In the genomic region with DNA sequence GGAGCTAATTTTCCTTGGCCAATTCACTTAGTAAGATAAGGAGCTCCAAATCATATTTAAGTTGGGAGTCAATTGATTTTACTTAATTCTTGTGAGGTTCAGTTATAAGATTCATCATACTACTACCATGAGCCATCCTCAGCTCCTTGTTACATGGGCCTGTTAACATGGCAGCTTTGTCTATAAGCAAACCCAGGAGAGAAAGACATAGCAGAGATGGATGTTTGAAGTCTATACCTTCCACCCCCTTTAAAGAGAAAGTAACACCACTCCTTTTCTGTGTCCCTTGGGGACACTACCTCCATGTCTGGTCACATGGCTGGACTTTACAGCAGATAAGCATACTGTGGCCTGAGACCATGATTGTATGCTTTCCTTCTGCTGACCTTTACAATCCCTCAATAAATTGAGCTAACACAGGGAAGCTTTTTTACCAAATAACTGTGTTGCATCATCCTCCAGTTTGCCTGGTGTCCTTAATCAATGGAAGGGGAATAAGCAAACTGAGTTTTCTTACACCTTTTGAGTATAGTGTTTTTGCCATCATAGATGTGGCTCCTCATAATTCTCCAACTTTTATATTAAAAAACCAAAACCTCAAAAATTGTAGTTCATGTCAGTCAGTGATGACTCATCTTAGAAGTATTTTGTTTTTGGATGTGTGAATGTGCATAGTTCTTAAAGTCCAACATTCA, we compare ENCODE assay signal across 1 cellular context.
TF ChIP-seq lines count a peak whose summit lies in the region.

No MANE protein-coding gene starts in this region.

TF ChIP-seq in HepG2, 621 proteins besides CTCF, POLR2A, EP300 and RAD21 (continued from another document and continues in another):
- TF ChIP-seq, protein P1, sequence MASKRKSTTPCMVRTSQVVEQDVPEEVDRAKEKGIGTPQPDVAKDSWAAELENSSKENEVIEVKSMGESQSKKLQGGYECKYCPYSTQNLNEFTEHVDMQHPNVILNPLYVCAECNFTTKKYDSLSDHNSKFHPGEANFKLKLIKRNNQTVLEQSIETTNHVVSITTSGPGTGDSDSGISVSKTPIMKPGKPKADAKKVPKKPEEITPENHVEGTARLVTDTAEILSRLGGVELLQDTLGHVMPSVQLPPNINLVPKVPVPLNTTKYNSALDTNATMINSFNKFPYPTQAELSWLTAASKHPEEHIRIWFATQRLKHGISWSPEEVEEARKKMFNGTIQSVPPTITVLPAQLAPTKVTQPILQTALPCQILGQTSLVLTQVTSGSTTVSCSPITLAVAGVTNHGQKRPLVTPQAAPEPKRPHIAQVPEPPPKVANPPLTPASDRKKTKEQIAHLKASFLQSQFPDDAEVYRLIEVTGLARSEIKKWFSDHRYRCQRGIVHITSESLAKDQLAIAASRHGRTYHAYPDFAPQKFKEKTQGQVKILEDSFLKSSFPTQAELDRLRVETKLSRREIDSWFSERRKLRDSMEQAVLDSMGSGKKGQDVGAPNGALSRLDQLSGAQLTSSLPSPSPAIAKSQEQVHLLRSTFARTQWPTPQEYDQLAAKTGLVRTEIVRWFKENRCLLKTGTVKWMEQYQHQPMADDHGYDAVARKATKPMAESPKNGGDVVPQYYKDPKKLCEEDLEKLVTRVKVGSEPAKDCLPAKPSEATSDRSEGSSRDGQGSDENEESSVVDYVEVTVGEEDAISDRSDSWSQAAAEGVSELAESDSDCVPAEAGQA (IDR thresholded peaks at IDR 0.05; ENCODE audit: low read depth) = no peak
- TF ChIP-seq, protein P1 (CRISPR knock-in tag; IDR thresholded peaks at IDR 0.05; ENCODE audit: borderline replicate concordance) = no peak
- TF ChIP-seq, protein P2, sequence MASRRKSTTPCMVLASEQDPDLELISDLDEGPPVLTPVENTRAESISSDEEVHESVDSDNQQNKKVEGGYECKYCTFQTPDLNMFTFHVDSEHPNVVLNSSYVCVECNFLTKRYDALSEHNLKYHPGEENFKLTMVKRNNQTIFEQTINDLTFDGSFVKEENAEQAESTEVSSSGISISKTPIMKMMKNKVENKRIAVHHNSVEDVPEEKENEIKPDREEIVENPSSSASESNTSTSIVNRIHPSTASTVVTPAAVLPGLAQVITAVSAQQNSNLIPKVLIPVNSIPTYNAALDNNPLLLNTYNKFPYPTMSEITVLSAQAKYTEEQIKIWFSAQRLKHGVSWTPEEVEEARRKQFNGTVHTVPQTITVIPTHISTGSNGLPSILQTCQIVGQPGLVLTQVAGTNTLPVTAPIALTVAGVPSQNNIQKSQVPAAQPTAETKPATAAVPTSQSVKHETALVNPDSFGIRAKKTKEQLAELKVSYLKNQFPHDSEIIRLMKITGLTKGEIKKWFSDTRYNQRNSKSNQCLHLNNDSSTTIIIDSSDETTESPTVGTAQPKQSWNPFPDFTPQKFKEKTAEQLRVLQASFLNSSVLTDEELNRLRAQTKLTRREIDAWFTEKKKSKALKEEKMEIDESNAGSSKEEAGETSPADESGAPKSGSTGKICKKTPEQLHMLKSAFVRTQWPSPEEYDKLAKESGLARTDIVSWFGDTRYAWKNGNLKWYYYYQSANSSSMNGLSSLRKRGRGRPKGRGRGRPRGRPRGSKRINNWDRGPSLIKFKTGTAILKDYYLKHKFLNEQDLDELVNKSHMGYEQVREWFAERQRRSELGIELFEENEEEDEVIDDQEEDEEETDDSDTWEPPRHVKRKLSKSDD (CRISPR knock-in tag; IDR thresholded peaks at IDR 0.05; ENCODE audit: low read depth) = no peak
- TF ChIP-seq, protein P3, sequence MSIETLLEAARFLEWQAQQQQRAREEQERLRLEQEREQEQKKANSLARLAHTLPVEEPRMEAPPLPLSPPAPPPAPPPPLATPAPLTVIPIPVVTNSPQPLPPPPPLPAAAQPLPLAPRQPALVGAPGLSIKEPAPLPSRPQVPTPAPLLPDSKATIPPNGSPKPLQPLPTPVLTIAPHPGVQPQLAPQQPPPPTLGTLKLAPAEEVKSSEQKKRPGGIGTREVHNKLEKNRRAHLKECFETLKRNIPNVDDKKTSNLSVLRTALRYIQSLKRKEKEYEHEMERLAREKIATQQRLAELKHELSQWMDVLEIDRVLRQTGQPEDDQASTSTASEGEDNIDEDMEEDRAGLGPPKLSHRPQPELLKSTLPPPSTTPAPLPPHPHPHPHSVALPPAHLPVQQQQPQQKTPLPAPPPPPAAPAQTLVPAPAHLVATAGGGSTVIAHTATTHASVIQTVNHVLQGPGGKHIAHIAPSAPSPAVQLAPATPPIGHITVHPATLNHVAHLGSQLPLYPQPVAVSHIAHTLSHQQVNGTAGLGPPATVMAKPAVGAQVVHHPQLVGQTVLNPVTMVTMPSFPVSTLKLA (IDR thresholded peaks at IDR 0.05) = no peak
- no peak for TF ChIP-seq TOPORS (CRISPR knock-in tag; IDR thresholded peaks at IDR 0.05)
- no peak for TF ChIP-seq ZNF720 (CRISPR knock-in tag; IDR thresholded peaks at IDR 0.05)
- no peak for TF ChIP-seq SATB2 (CRISPR knock-in tag; IDR thresholded peaks at IDR 0.05)
- peak; percentile 95 for TF ChIP-seq ZC3H4 (CRISPR knock-in tag; IDR thresholded peaks at IDR 0.05; ENCODE audit: borderline replicate concordance)
- TF ChIP-seq ZNF773 (CRISPR knock-in tag; IDR thresholded peaks at IDR 0.05; ENCODE audit: borderline replicate concordance) = no peak
- TF ChIP-seq ZNF768 (CRISPR knock-in tag; IDR thresholded peaks at IDR 0.05) = no peak
- no peak for TF ChIP-seq ZNF10 (CRISPR knock-in tag; IDR thresholded peaks at IDR 0.05; ENCODE audit: borderline replicate concordance, low read depth)
- no peak for TF ChIP-seq ZNF225 (CRISPR knock-in tag; IDR thresholded peaks at IDR 0.05)
- no peak for TF ChIP-seq MEF2D (CRISPR knock-in tag; IDR thresholded peaks at IDR 0.05)
- TF ChIP-seq CENPX (CRISPR knock-in tag; IDR thresholded peaks at IDR 0.05) = no peak
- no peak for TF ChIP-seq ZNF501 (CRISPR knock-in tag; IDR thresholded peaks at IDR 0.05)
- TF ChIP-seq, protein P4, sequence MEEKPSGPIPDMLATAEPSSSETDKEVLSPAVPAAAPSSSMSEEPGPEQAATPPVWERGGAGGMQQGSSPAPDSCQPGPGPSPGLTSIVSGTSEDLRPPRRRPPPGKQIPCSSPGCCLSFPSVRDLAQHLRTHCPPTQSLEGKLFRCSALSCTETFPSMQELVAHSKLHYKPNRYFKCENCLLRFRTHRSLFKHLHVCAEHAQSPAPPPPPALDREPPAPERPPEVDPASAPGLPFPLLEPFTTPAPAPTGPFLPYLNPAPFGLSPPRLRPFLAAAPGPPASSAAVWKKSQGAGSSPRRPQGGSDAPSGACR (CRISPR knock-in tag; IDR thresholded peaks at IDR 0.05) = no peak
- peak; percentile 94 for TF ChIP-seq CEBPG (CRISPR knock-in tag; IDR thresholded peaks at IDR 0.05)
- no peak for TF ChIP-seq GATA4 (IDR thresholded peaks at IDR 0.05; ENCODE audit: borderline replicate concordance, low read depth)
- TF ChIP-seq PAF1 (CRISPR knock-in tag; IDR thresholded peaks at IDR 0.05) = no peak
- TF ChIP-seq ZNF354B (CRISPR knock-in tag; IDR thresholded peaks at IDR 0.05) = no peak
- TF ChIP-seq GTF2F1 (IDR thresholded peaks at IDR 0.05; ENCODE audit: low read length) = no peak
- TF ChIP-seq, protein P5, sequence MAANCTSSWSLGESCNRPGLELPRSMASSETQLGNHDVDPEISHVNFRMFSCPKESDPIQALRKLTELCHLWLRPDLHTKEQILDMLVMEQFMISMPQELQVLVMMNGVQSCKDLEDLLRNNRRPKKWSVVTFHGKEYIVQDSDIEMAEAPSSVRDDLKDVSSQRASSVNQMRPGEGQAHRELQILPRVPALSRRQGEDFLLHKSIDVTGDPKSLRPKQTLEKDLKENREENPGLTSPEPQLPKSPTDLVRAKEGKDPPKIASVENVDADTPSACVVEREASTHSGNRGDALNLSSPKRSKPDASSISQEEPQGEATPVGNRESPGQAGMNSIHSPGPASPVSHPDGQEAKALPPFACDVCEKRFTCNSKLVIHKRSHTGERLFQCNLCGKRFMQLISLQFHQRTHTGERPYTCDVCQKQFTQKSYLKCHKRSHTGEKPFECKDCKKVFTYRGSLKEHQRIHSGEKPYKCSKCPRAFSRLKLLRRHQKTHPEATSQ (CRISPR knock-in tag; IDR thresholded peaks at IDR 0.05; ENCODE audit: borderline replicate concordance) = no peak
- TF ChIP-seq ZBTB1 (CRISPR knock-in tag; IDR thresholded peaks at IDR 0.05; ENCODE audit: borderline replicate concordance) = no peak
- TF ChIP-seq, protein P6, sequence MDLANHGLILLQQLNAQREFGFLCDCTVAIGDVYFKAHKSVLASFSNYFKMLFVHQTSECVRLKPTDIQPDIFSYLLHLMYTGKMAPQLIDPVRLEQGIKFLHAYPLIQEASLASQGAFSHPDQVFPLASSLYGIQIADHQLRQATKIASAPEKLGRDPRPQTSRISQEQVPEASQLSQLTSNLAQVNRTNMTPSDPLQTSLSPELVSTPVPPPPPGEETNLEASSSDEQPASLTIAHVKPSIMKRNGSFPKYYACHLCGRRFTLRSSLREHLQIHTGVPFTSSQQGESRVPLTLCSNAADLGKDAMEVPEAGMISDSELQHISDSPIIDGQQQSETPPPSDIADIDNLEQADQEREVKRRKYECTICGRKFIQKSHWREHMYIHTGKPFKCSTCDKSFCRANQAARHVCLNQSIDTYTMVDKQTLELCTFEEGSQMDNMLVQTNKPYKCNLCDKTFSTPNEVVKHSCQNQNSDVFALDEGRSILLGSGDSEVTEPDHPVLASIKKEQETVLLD (CRISPR knock-in tag; IDR thresholded peaks at IDR 0.05; ENCODE audit: low read depth) = no peak
- TF ChIP-seq RNF2 (conservative IDR thresholded peaks at IDR 0.05; ENCODE audit: low read depth) = no peak
- TF ChIP-seq ZNF263 (CRISPR knock-in tag; IDR thresholded peaks at IDR 0.05) = no peak
- TF ChIP-seq, protein P7, sequence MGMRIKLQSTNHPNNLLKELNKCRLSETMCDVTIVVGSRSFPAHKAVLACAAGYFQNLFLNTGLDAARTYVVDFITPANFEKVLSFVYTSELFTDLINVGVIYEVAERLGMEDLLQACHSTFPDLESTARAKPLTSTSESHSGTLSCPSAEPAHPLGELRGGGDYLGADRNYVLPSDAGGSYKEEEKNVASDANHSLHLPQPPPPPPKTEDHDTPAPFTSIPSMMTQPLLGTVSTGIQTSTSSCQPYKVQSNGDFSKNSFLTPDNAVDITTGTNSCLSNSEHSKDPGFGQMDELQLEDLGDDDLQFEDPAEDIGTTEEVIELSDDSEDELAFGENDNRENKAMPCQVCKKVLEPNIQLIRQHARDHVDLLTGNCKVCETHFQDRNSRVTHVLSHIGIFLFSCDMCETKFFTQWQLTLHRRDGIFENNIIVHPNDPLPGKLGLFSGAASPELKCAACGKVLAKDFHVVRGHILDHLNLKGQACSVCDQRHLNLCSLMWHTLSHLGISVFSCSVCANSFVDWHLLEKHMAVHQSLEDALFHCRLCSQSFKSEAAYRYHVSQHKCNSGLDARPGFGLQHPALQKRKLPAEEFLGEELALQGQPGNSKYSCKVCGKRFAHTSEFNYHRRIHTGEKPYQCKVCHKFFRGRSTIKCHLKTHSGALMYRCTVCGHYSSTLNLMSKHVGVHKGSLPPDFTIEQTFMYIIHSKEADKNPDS (CRISPR knock-in tag; IDR thresholded peaks at IDR 0.05) = no peak
- no peak for TF ChIP-seq HNRNPL (IDR thresholded peaks at IDR 0.05; ENCODE audit: low read depth, low read length)
- TF ChIP-seq MAFK (conservative IDR thresholded peaks at IDR 0.05 in 1 of 2, IDR thresholded peaks at IDR 0.05 in 1 of 2; ENCODE audit: low read length in 2 of 2) = no peak
- TF ChIP-seq, protein P8, sequence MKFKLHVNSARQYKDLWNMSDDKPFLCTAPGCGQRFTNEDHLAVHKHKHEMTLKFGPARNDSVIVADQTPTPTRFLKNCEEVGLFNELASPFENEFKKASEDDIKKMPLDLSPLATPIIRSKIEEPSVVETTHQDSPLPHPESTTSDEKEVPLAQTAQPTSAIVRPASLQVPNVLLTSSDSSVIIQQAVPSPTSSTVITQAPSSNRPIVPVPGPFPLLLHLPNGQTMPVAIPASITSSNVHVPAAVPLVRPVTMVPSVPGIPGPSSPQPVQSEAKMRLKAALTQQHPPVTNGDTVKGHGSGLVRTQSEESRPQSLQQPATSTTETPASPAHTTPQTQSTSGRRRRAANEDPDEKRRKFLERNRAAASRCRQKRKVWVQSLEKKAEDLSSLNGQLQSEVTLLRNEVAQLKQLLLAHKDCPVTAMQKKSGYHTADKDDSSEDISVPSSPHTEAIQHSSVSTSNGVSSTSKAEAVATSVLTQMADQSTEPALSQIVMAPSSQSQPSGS (CRISPR knock-in tag; IDR thresholded peaks at IDR 0.05) = peak; percentile 39; the same call in 1 of the 2 replicates
- TF ChIP-seq CBFB (CRISPR knock-in tag; IDR thresholded peaks at IDR 0.05) = 0 out of 2 replicates have a peak, but pooled peaks have one; percentile 23
- TF ChIP-seq, protein P9, sequence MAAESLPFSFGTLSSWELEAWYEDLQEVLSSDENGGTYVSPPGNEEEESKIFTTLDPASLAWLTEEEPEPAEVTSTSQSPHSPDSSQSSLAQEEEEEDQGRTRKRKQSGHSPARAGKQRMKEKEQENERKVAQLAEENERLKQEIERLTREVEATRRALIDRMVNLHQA (CRISPR knock-in tag; IDR thresholded peaks at IDR 0.05) = no peak
- TF ChIP-seq, protein P10, sequence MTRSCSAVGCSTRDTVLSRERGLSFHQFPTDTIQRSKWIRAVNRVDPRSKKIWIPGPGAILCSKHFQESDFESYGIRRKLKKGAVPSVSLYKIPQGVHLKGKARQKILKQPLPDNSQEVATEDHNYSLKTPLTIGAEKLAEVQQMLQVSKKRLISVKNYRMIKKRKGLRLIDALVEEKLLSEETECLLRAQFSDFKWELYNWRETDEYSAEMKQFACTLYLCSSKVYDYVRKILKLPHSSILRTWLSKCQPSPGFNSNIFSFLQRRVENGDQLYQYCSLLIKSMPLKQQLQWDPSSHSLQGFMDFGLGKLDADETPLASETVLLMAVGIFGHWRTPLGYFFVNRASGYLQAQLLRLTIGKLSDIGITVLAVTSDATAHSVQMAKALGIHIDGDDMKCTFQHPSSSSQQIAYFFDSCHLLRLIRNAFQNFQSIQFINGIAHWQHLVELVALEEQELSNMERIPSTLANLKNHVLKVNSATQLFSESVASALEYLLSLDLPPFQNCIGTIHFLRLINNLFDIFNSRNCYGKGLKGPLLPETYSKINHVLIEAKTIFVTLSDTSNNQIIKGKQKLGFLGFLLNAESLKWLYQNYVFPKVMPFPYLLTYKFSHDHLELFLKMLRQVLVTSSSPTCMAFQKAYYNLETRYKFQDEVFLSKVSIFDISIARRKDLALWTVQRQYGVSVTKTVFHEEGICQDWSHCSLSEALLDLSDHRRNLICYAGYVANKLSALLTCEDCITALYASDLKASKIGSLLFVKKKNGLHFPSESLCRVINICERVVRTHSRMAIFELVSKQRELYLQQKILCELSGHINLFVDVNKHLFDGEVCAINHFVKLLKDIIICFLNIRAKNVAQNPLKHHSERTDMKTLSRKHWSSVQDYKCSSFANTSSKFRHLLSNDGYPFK (CRISPR knock-in tag; IDR thresholded peaks at IDR 0.05; ENCODE audit: borderline replicate concordance) = no peak
- TF ChIP-seq SSRP1 (CRISPR knock-in tag; IDR thresholded peaks at IDR 0.05) = 0 out of 2 replicates have a peak, but pooled peaks have one; percentile 12
